Comparison of ENCODE assay signal across 8 cellular contexts in genomic region chrX:40094041-40094899, GRCh38. TPM values are rescaled to one million over a fixed set of nuclear protein-coding genes. Genes with fewer than 3 reads are reported as not detected.
DNase-seq lines count a peak whose midpoint lies in the region; ATAC-seq and TF ChIP-seq lines count a peak whose summit lies in the region.

No MANE protein-coding gene starts in this region.

- H3K36me3 ChIP-seq in BLaER1 treated with 17β-estradiol and CSF1 and Interleukin-3, amounts not matched to agents 10 nM and 100 nM: peaks cover 0 to 7% (median 0%) of the 10 kb centered on the region in 11 experiments; a peak in 3 of 22 replicates
- no peaks in the 10 kb centered on the region for H3K36me3 ChIP-seq in KMS-11 (ENCODE audit: insufficient read depth)

- peak overlapping the region in 9 of 11 experiments; percentile 9 to 88 (median 78); a peak in 14 of 22 replicates for H3K27ac ChIP-seq in BLaER1 treated with 17β-estradiol and CSF1 and Interleukin-3, amounts not matched to agents 10 nM and 100 nM
- H3K27ac ChIP-seq in KMS-11: peak overlapping the region; percentile 78; the same call in 1 of the 2 replicates

- H3K27me3 ChIP-seq in BLaER1 treated with 17β-estradiol and CSF1 and Interleukin-3, amounts not matched to agents 10 nM and 100 nM: peaks cover 32 to 62% (median 50%) of the 10 kb centered on the region in 11 experiments
- H3K27me3 ChIP-seq in KMS-11 (ENCODE audit: insufficient read depth, low read depth): no peaks in the 10 kb centered on the region

- TF ChIP-seq CTCF in KMS-11 (conservative IDR thresholded peaks at IDR 0.05; ENCODE audit: low read depth, low read length): no peak
- TF ChIP-seq CTCF in osteocyte (IDR thresholded peaks at IDR 0.05): no peak

- H3K79me2 ChIP-seq in KMS-11 (ENCODE audit: insufficient read depth, low read depth): peaks cover 73% of the 10 kb centered on the region

- peaks cover 2% of the 10 kb centered on the region for H3K36me3 Mint-ChIP-seq in osteocyte (ENCODE audit: unreplicated experiment)

- DNase-seq in activated T-cell treated with anti-CD3 and anti-CD28 coated beads, Interleukin-2, amount 50 U/mL, for 48 hours: peak; percentile 47 to 48
- DNase-seq in head of caudate nucleus (peak in 33 of 42 donors; percentile 25 to 83 (median 62)), osteocyte (ENCODE audit: extremely low spot score, unreplicated experiment) (no peak), superior temporal gyrus (ENCODE audit: extremely low spot score) (no peak), NCI-H2081 treated with DMSO at 0.1 percent for 48 hours (lab: John Stamatoyannopoulos, UW) (no peak)

- H3K4me3 ChIP-seq in BLaER1 treated with 17β-estradiol and CSF1 and Interleukin-3, amounts not matched to agents 10 nM and 100 nM: peak overlapping the region; percentile 56 to 78 (median 68)
- H3K4me3 ChIP-seq in KMS-11 (IDR thresholded peaks at IDR 0.05; ENCODE audit: insufficient read depth, low read depth, low read length): no peak overlapping the region

- H3K4me1 Mint-ChIP-seq in osteocyte (ENCODE audit: unreplicated experiment): peaks cover 32% of the 10 kb centered on the region

- intact Hi-C loops in head of caudate nucleus (cut with DNase I): no loop called here

- H3K9me3 Mint-ChIP-seq in osteocyte (ENCODE audit: unreplicated experiment): no peaks in the 10 kb centered on the region

- no peak for ATAC-seq in GM18867 (IDR thresholded peaks at IDR 0.05; ENCODE audit: unreplicated experiment)

- H3K9me3 ChIP-seq in BLaER1 treated with 17β-estradiol and CSF1 and Interleukin-3, amounts not matched to agents 10 nM and 100 nM (replicated peaks in 1 of 11): peaks cover 26 to 57% (median 47%) of the 10 kb centered on the region in 11 experiments; a peak in 20 of 22 replicates

- peaks cover 67 to 81% (median 68%) of the 10 kb centered on the region in 11 experiments for H4K20me1 ChIP-seq in BLaER1 treated with 17β-estradiol and CSF1 and Interleukin-3, amounts not matched to agents 10 nM and 100 nM
- H4K20me1 ChIP-seq in KMS-11 (ENCODE audit: insufficient read depth): peaks cover 39% of the 10 kb centered on the region; the same call in 1 of the 2 replicates

- H3K27ac Mint-ChIP-seq in osteocyte (ENCODE audit: unreplicated experiment): peak overlapping the region; percentile 94

- H3K4me2 ChIP-seq in BLaER1 treated with 17β-estradiol and CSF1 and Interleukin-3, amounts not matched to agents 10 nM and 100 nM: peak overlapping the region; percentile 83 to 95 (median 92)
- peak overlapping the region; percentile 76 for H3K4me2 ChIP-seq in KMS-11

- H2AFZ ChIP-seq in KMS-11 (ENCODE audit: low read depth): no peak overlapping the region

- peak overlapping the region; percentile 91 for H3K4me3 Mint-ChIP-seq in osteocyte (ENCODE audit: unreplicated experiment)

- H3K4me1 ChIP-seq in BLaER1 treated with 17β-estradiol and CSF1 and Interleukin-3, amounts not matched to agents 10 nM and 100 nM: peaks cover 26 to 66% (median 56%) of the 10 kb centered on the region in 10 experiments
- H3K4me1 ChIP-seq in KMS-11 (ENCODE audit: low read depth, poor library complexity, severe bottlenecking): peaks cover 20% of the 10 kb centered on the region

- no peaks in the 10 kb centered on the region for H3K27me3 Mint-ChIP-seq in osteocyte (ENCODE audit: unreplicated experiment)

- peak overlapping the region; percentile 71 to 88 (median 84); a peak in 21 of 22 replicates for H3K9ac ChIP-seq in BLaER1 treated with 17β-estradiol and CSF1 and Interleukin-3, amounts not matched to agents 10 nM and 100 nM
- peak overlapping the region; percentile 78 for H3K9ac ChIP-seq in KMS-11

RNA-seq across cellular contexts. Expression of gene BCOR, which starts 3.5 kb away (rescaled TPM):
- total RNA-seq in osteocyte: 24.1 and 24.8 TPM in 2 replicates

Comparison
In these comparisons a context has a peak if more than half of its experiments do, and no peak if none do; other contexts are left out.
1. DNase-seq: peak in activated T-cell treated with anti-CD3 and anti-CD28 coated beads, Interleukin-2, amount 50 U/mL, for 48 hours (2 of 2) and head of caudate nucleus (33 of 42); none in osteocyte (single experiment), superior temporal gyrus (single experiment) and NCI-H2081 treated with DMSO at 0.1 percent for 48 hours (single experiment).